In genomic region chr17:42886283-42887176, GRCh38 we compare ENCODE assay signal across 1 cellular context.
TF ChIP-seq lines count a peak whose summit lies in the region.

No MANE protein-coding gene starts in this region.

TF ChIP-seq in HepG2, 621 proteins besides CTCF, POLR2A, EP300 and RAD21 (continued from another document and continues in another):
- TF ChIP-seq USF2 (IDR thresholded peaks at IDR 0.05; ENCODE audit: low read depth, low read length) (peak; percentile 52), USF2 (CRISPR knock-in tag; IDR thresholded peaks at IDR 0.05; ENCODE audit: borderline replicate concordance) (peak; percentile 78; the same call in 1 of the 2 replicates), FOXC1 (CRISPR knock-in tag; IDR thresholded peaks at IDR 0.05; ENCODE audit: borderline replicate concordance) (no peak), ZNF790 (CRISPR knock-in tag; IDR thresholded peaks at IDR 0.05; ENCODE audit: borderline replicate concordance) (peak; percentile 49; the same call in 1 of the 2 replicates), JUN (CRISPR knock-in tag; IDR thresholded peaks at IDR 0.05) (peak; percentile 80), ZNF570 (CRISPR knock-in tag; IDR thresholded peaks at IDR 0.05; ENCODE audit: borderline replicate concordance) (no peak), ZNF788 (CRISPR knock-in tag; IDR thresholded peaks at IDR 0.05; ENCODE audit: borderline replicate concordance) (peak; percentile 79; the same call in 1 of the 2 replicates), ZNF589 (CRISPR knock-in tag; conservative IDR thresholded peaks at IDR 0.05) (peak; percentile 81), NFYB (CRISPR knock-in tag; IDR thresholded peaks at IDR 0.05) (no peak; the same call in 1 of the 2 replicates), ZNF543 (CRISPR knock-in tag; IDR thresholded peaks at IDR 0.05) (0 out of 2 replicates have a peak, but pooled peaks have one; percentile 69), ZNF296 (CRISPR knock-in tag; conservative IDR thresholded peaks at IDR 0.05) (no peak), SP1 (IDR thresholded peaks at IDR 0.05) (no peak), SP1 (CRISPR knock-in tag; IDR thresholded peaks at IDR 0.05) (no peak), ZNF432 (CRISPR knock-in tag; IDR thresholded peaks at IDR 0.05; ENCODE audit: borderline replicate concordance) (no peak), ZNF781 (CRISPR knock-in tag; IDR thresholded peaks at IDR 0.05; ENCODE audit: borderline replicate concordance, not compliant biosample characterization) (peak; percentile 91), SETDB1 (CRISPR knock-in tag; IDR thresholded peaks at IDR 0.05; ENCODE audit: borderline replicate concordance) (no peak), GLI4 (CRISPR knock-in tag; IDR thresholded peaks at IDR 0.05; ENCODE audit: borderline replicate concordance) (0 out of 2 replicates have a peak, but pooled peaks have one; percentile 21), GLMP (CRISPR knock-in tag; IDR thresholded peaks at IDR 0.05; ENCODE audit: borderline replicate concordance) (no peak), CBX2 (IDR thresholded peaks at IDR 0.05; ENCODE audit: low read depth, low read length) (no peak), CBX2 (CRISPR knock-in tag; IDR thresholded peaks at IDR 0.05; ENCODE audit: low read depth) (0 out of 2 replicates have a peak, but pooled peaks have one; percentile 66), ISX (CRISPR knock-in tag; conservative IDR thresholded peaks at IDR 0.05) (no peak; the same call in 1 of the 2 replicates), FOSL1 (CRISPR knock-in tag; IDR thresholded peaks at IDR 0.05; ENCODE audit: borderline replicate concordance) (no peak), ZNF775 (CRISPR knock-in tag; IDR thresholded peaks at IDR 0.05; ENCODE audit: borderline replicate concordance) (no peak), ATF7 (IDR thresholded peaks at IDR 0.05) (no peak), ATF7 (CRISPR knock-in tag; IDR thresholded peaks at IDR 0.05) (peak; percentile 66; the same call in 1 of the 2 replicates), TOPORS (CRISPR knock-in tag; IDR thresholded peaks at IDR 0.05) (0 out of 2 replicates have a peak, but pooled peaks have one; percentile 62), RFX5 (IDR thresholded peaks at IDR 0.05; ENCODE audit: low read depth, low read length) (no peak), AKAP8 (CRISPR knock-in tag; IDR thresholded peaks at IDR 0.05) (no peak; the same call in 1 of the 2 replicates), ZNF704 (CRISPR knock-in tag; IDR thresholded peaks at IDR 0.05; ENCODE audit: borderline replicate concordance) (no peak), ARHGAP35 (CRISPR knock-in tag; IDR thresholded peaks at IDR 0.05; ENCODE audit: borderline replicate concordance) (no peak), AGO2 (optimal IDR thresholded peaks at IDR 0.05; ENCODE audit: low read depth, low read length) (no peak), ZNF280D (CRISPR knock-in tag; IDR thresholded peaks at IDR 0.05) (peak; percentile 99), KAT7 (CRISPR knock-in tag; IDR thresholded peaks at IDR 0.05; ENCODE audit: borderline replicate concordance) (no peak; the same call in 1 of the 2 replicates), MAFG (CRISPR knock-in tag; IDR thresholded peaks at IDR 0.05) (no peak), ZBTB7A (CRISPR knock-in tag; IDR thresholded peaks at IDR 0.05) (peak; percentile 35; the same call in 1 of the 2 replicates), ZNF383 (CRISPR knock-in tag; IDR thresholded peaks at IDR 0.05; ENCODE audit: borderline replicate concordance) (no peak), PLRG1 (conservative IDR thresholded peaks at IDR 0.05) (no peak), HMG20A (CRISPR knock-in tag; IDR thresholded peaks at IDR 0.05; ENCODE audit: borderline replicate concordance) (peak; percentile 89), ZNF709 (CRISPR knock-in tag; IDR thresholded peaks at IDR 0.05) (no peak; the same call in 1 of the 2 replicates), IKZF1 (IDR thresholded peaks at IDR 0.05) (peak; percentile 98; the same call in 1 of the 2 replicates), ZNF773 (CRISPR knock-in tag; IDR thresholded peaks at IDR 0.05; ENCODE audit: borderline replicate concordance) (no peak), THAP11 (CRISPR knock-in tag; IDR thresholded peaks at IDR 0.05) (peak; percentile 70; the same call in 1 of the 2 replicates), NFE2L2 (IDR thresholded peaks at IDR 0.05; ENCODE audit: low read length) (no peak), ZNF30 (CRISPR knock-in tag; IDR thresholded peaks at IDR 0.05) (no peak), ATM (IDR thresholded peaks at IDR 0.05; ENCODE audit: borderline replicate concordance) (no peak), NCOA1 (CRISPR knock-in tag; IDR thresholded peaks at IDR 0.05) (no peak), ZNF512 (CRISPR knock-in tag; IDR thresholded peaks at IDR 0.05) (peak; percentile 37; the same call in 1 of the 2 replicates), ZNF235 (CRISPR knock-in tag; IDR thresholded peaks at IDR 0.05; ENCODE audit: borderline replicate concordance) (no peak), POGZ (CRISPR knock-in tag; IDR thresholded peaks at IDR 0.05) (peak; percentile 60; the same call in 1 of the 2 replicates), ZNF562 (CRISPR knock-in tag; IDR thresholded peaks at IDR 0.05; ENCODE audit: borderline replicate concordance) (no peak), FOXP4 (CRISPR knock-in tag; IDR thresholded peaks at IDR 0.05) (peak; percentile 55), ZNF777 (CRISPR knock-in tag; IDR thresholded peaks at IDR 0.05) (peak; percentile 30; the same call in 1 of the 2 replicates), FOSL2 (CRISPR knock-in tag; IDR thresholded peaks at IDR 0.05) (peak; percentile 86), MTA3 (CRISPR knock-in tag; IDR thresholded peaks at IDR 0.05) (no peak), HBP1 (CRISPR knock-in tag; IDR thresholded peaks at IDR 0.05; ENCODE audit: low read depth) (peak; percentile 49; the same call in 1 of the 2 replicates), BCL6 (CRISPR knock-in tag; IDR thresholded peaks at IDR 0.05) (peak; percentile 85), SOX13 (IDR thresholded peaks at IDR 0.05) (0 out of 2 replicates have a peak, but pooled peaks have one; percentile 29), SOX13 (CRISPR knock-in tag; conservative IDR thresholded peaks at IDR 0.05 in 1 of 2, IDR thresholded peaks at IDR 0.05 in 1 of 2) (peak in 1 of 2 experiments; percentile 64; a peak in 1 of 4 replicates), ZNF275 (CRISPR knock-in tag; IDR thresholded peaks at IDR 0.05; ENCODE audit: borderline replicate concordance) (no peak), PHF21A (CRISPR knock-in tag; IDR thresholded peaks at IDR 0.05) (peak; percentile 93), ZSCAN25 (CRISPR knock-in tag; IDR thresholded peaks at IDR 0.05) (peak; percentile 52; the same call in 1 of the 2 replicates)
